In the genomic region with DNA sequence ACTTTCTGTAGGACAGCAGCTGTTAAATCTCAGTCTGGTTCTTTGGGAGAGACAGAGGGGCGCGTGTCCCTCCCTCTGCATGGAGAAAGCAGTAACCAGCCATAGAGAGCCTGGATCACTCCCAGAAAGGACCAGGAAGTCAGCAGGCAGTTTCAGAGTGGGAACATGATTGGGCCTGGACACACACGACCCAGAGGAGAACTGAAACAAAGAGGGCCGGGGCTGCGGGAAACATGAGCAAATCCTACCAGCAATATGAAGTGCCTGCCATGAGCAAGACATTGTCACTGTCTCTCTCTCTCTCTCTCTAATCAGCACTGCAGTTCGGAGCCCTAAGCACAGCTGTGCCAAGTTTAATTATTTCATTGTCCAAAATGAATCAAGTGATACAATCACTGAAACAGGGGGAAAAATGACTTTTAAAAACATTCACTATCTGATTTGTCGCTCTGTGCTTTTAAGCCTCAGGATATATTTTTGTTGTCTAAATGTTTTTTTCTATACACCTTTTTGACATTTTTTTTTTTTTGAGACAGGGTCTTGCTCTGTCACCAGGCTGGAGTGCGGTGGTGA, we compare ENCODE assay signal across 19 cellular contexts. TPM values are rescaled to one million over a fixed set of nuclear protein-coding genes. Genes with fewer than 3 reads are reported as not detected.
A peak's percentile ranks its signal among the peaks of the same experiment; 100 is the strongest.
DNase-seq lines count a peak whose midpoint lies in the region; ATAC-seq and TF ChIP-seq lines count a peak whose summit lies in the region.
"Had no signal": no experiment of that assay in that cellular context is flagged by ENCODE, and none has a peak within 500 bp of the region (broad histone marks: within the 10 kb centered on the region; RNA-seq: fewer than 3 reads in every experiment).

No MANE protein-coding gene starts in this region.

- no peak for ATAC-seq in stimulated activated naive CD8-positive, alpha-beta T cell treated with anti-CD3 and anti-CD28 coated beads, Interleukin-15, amount 100 ng/mL, for 72 hours
- ATAC-seq in upper lobe of right lung (peak; percentile 71), GM18520 (IDR thresholded peaks at IDR 0.05; ENCODE audit: unreplicated experiment) (no peak)
- no peak for ATAC-seq in stimulated activated naive B cell treated with anti-CD40 and anti-IgM and Interleukin-4, amounts not matched to agents 10 μg/mL and 1 μg/mL and 100 μg/mL, for 72 hours (replicated peaks)

- H3K27ac ChIP-seq in upper lobe of right lung = no peak overlapping the region
- H3K27ac ChIP-seq: WERI-Rb-1 had no signal

- no peak for TF ChIP-seq CTCF in epithelial cell of esophagus (IDR thresholded peaks at IDR 0.05; ENCODE audit: insufficient read depth, low read depth, low read length, missing control alignments)
- TF ChIP-seq CTCF in upper lobe of right lung (IDR thresholded peaks at IDR 0.05) = no peak

- no peak for DNase-seq in stimulated activated naive CD8-positive, alpha-beta T cell treated with anti-CD3 and anti-CD28 coated beads, Interleukin-15, amount 100 ng/mL, for 72 hours
- DNase-seq in epithelial cell of esophagus (ENCODE audit: low read depth) (peak; percentile 6), medulla oblongata (ENCODE audit: extremely low spot score) (peak; percentile 30), upper lobe of right lung (no peak), superior temporal gyrus (ENCODE audit: extremely low spot score) (no peak)
- no peak for DNase-seq in stimulated activated naive B cell treated with anti-CD40 and anti-IgM and Interleukin-4, amounts not matched to agents 10 μg/mL and 1 μg/mL and 100 μg/mL, for 72 hours
- DNase-seq: activated CD4-positive, alpha-beta memory T cell treated with anti-CD3 and anti-CD28 coated beads, Interleukin-2, amount 10 ng/mL, durations not matched to agents 7 days and 5 days; activated naive CD4-positive, alpha-beta T cell treated with anti-CD3 and anti-CD28 coated beads for 36 hours; activated T-cell treated with anti-CD3 and anti-CD28 coated beads, Interleukin-2, amount 50 U/mL, for 24 hours; hippocampal formation; kidney; NCI-H1105 treated with DMSO at 0.1 percent for 48 hours; NCI-H2107; NCI-H524; WERI-Rb-1 had no signal

- no peaks in the 10 kb centered on the region for H3K9me3 ChIP-seq in upper lobe of right lung

- H3K4me3 ChIP-seq in epithelial cell of esophagus (ENCODE audit: low read length) (no peak overlapping the region), upper lobe of right lung (no peak overlapping the region)

- no peaks in the 10 kb centered on the region for H3K36me3 Mint-ChIP-seq in stimulated activated naive CD8-positive, alpha-beta T cell treated with anti-CD3 and anti-CD28 coated beads, Interleukin-15, Interleukin-2, amounts not matched to agents 100 ng/mL and 50 ng/mL, for 24 hours (ENCODE audit: low read depth)
- H3K36me3 Mint-ChIP-seq in stimulated activated naive B cell treated with anti-CD40 and anti-IgM and Interleukin-4, amounts not matched to agents 10 μg/mL and 1 μg/mL and 100 μg/mL, for 72 hours = no peaks in the 10 kb centered on the region

- intact Hi-C loops in upper lobe of right lung (cut with DNase I) = no loop called here

- peaks cover 8% of the 10 kb centered on the region for H3K27me3 Mint-ChIP-seq in stimulated activated naive CD8-positive, alpha-beta T cell treated with anti-CD3 and anti-CD28 coated beads, Interleukin-15, Interleukin-2, amounts not matched to agents 100 ng/mL and 50 ng/mL, for 24 hours
- H3K27me3 Mint-ChIP-seq in stimulated activated naive CD8-positive, alpha-beta T cell treated with anti-CD3 and anti-CD28 coated beads, Interleukin-15, amount 100 ng/mL, for 72 hours = peaks cover 38% of the 10 kb centered on the region
- H3K27me3 Mint-ChIP-seq in stimulated activated naive B cell treated with anti-CD40 and anti-IgM and Interleukin-4, amounts not matched to agents 10 μg/mL and 1 μg/mL and 100 μg/mL, for 72 hours = peaks cover 20 to 32% of the 10 kb centered on the region in 2 donors

- H3K27ac Mint-ChIP-seq in stimulated activated naive CD8-positive, alpha-beta T cell treated with anti-CD3 and anti-CD28 coated beads, Interleukin-15, Interleukin-2, amounts not matched to agents 100 ng/mL and 50 ng/mL, for 24 hours = peak overlapping the region; percentile 29
- H3K27ac Mint-ChIP-seq in stimulated activated naive CD8-positive, alpha-beta T cell treated with anti-CD3 and anti-CD28 coated beads, Interleukin-15, amount 100 ng/mL, for 72 hours = no peak overlapping the region
- no peak overlapping the region for H3K27ac Mint-ChIP-seq in stimulated activated naive B cell treated with anti-CD40 and anti-IgM and Interleukin-4, amounts not matched to agents 10 μg/mL and 1 μg/mL and 100 μg/mL, for 72 hours
- H3K27ac Mint-ChIP-seq: activated CD4-positive, alpha-beta memory T cell treated with anti-CD3 and anti-CD28 coated beads, Interleukin-2, amount 10 ng/mL, durations not matched to agents 7 days and 5 days; activated naive CD4-positive, alpha-beta T cell treated with anti-CD3 and anti-CD28 coated beads for 36 hours; activated T-cell treated with anti-CD3 and anti-CD28 coated beads, Interleukin-2, amount 50 U/mL, for 24 hours; T-helper 1 cell treated with Interleukin-12 subunit alpha and Interleukin-12 subunit beta and Interleukin-4 antibody, amounts not matched to agents 30 μg/mL and 1 μg/mL, for 36 hours had no signal

- no peaks in the 10 kb centered on the region for H3K4me1 ChIP-seq in upper lobe of right lung

- H3K9me3 Mint-ChIP-seq in stimulated activated naive CD8-positive, alpha-beta T cell treated with anti-CD3 and anti-CD28 coated beads, Interleukin-15, Interleukin-2, amounts not matched to agents 100 ng/mL and 50 ng/mL, for 24 hours = no peaks in the 10 kb centered on the region
- H3K9me3 Mint-ChIP-seq in stimulated activated naive CD8-positive, alpha-beta T cell treated with anti-CD3 and anti-CD28 coated beads, Interleukin-15, amount 100 ng/mL, for 72 hours = no peaks in the 10 kb centered on the region
- no peaks in the 10 kb centered on the region for H3K9me3 Mint-ChIP-seq in stimulated activated naive B cell treated with anti-CD40 and anti-IgM and Interleukin-4, amounts not matched to agents 10 μg/mL and 1 μg/mL and 100 μg/mL, for 72 hours
- H3K9me3 Mint-ChIP-seq: activated CD4-positive, alpha-beta memory T cell treated with anti-CD3 and anti-CD28 coated beads, Interleukin-2, amount 10 ng/mL, durations not matched to agents 7 days and 5 days; activated naive CD4-positive, alpha-beta T cell treated with anti-CD3 and anti-CD28 coated beads for 36 hours; activated T-cell treated with anti-CD3 and anti-CD28 coated beads, Interleukin-2, amount 50 U/mL, for 24 hours; neural crest cell; T-helper 1 cell treated with Interleukin-12 subunit alpha and Interleukin-12 subunit beta and Interleukin-4 antibody, amounts not matched to agents 30 μg/mL and 1 μg/mL, for 36 hours had no signal

- H3K4me3 Mint-ChIP-seq in stimulated activated naive CD8-positive, alpha-beta T cell treated with anti-CD3 and anti-CD28 coated beads, Interleukin-15, Interleukin-2, amounts not matched to agents 100 ng/mL and 50 ng/mL, for 24 hours = no peak overlapping the region
- H3K4me3 Mint-ChIP-seq in stimulated activated naive CD8-positive, alpha-beta T cell treated with anti-CD3 and anti-CD28 coated beads, Interleukin-15, amount 100 ng/mL, for 72 hours = no peak overlapping the region
- H3K4me3 Mint-ChIP-seq in stimulated activated naive B cell treated with anti-CD40 and anti-IgM and Interleukin-4, amounts not matched to agents 10 μg/mL and 1 μg/mL and 100 μg/mL, for 72 hours = no peak overlapping the region
- H3K4me3 Mint-ChIP-seq: activated CD4-positive, alpha-beta memory T cell treated with anti-CD3 and anti-CD28 coated beads, Interleukin-2, amount 10 ng/mL, durations not matched to agents 7 days and 5 days; activated naive CD4-positive, alpha-beta T cell treated with anti-CD3 and anti-CD28 coated beads for 36 hours; activated T-cell treated with anti-CD3 and anti-CD28 coated beads, Interleukin-2, amount 50 U/mL, for 24 hours; neural crest cell; T-helper 1 cell treated with Interleukin-12 subunit alpha and Interleukin-12 subunit beta and Interleukin-4 antibody, amounts not matched to agents 30 μg/mL and 1 μg/mL, for 36 hours had no signal

- no peaks in the 10 kb centered on the region for H3K27me3 ChIP-seq in upper lobe of right lung

- no peaks in the 10 kb centered on the region for H3K36me3 ChIP-seq in upper lobe of right lung
- H3K36me3 ChIP-seq: WERI-Rb-1 had no signal

- H3K4me1 Mint-ChIP-seq in stimulated activated naive CD8-positive, alpha-beta T cell treated with anti-CD3 and anti-CD28 coated beads, Interleukin-15, Interleukin-2, amounts not matched to agents 100 ng/mL and 50 ng/mL, for 24 hours (ENCODE audit: low read depth) = no peaks in the 10 kb centered on the region
- no peaks in the 10 kb centered on the region for H3K4me1 Mint-ChIP-seq in stimulated activated naive CD8-positive, alpha-beta T cell treated with anti-CD3 and anti-CD28 coated beads, Interleukin-15, amount 100 ng/mL, for 72 hours
- H3K4me1 Mint-ChIP-seq in stimulated activated naive B cell treated with anti-CD40 and anti-IgM and Interleukin-4, amounts not matched to agents 10 μg/mL and 1 μg/mL and 100 μg/mL, for 72 hours = no peaks in the 10 kb centered on the region
- H3K4me1 Mint-ChIP-seq: activated CD4-positive, alpha-beta memory T cell treated with anti-CD3 and anti-CD28 coated beads, Interleukin-2, amount 10 ng/mL, durations not matched to agents 7 days and 5 days; neural crest cell had no signal

RNA-seq across cellular contexts. Expression of a gene that starts 17.6 kb away (rescaled TPM):
- not detected for total RNA-seq in upper lobe of right lung
- total RNA-seq: activated CD4-positive, alpha-beta memory T cell treated with anti-CD3 and anti-CD28 coated beads, Interleukin-2, amount 10 ng/mL, durations not matched to agents 7 days and 5 days; activated naive CD4-positive, alpha-beta T cell treated with anti-CD3 and anti-CD28 coated beads for 36 hours; neural crest cell had no signal

RNA-seq across cellular contexts. Expression of a gene that starts 29.8 kb away (rescaled TPM):
- 95.1 TPM for total RNA-seq in upper lobe of right lung

Comparison
In these comparisons a context has a peak if more than half of its experiments do, and no peak if none do; other contexts are left out.
1. DNase-seq: peak in epithelial cell of esophagus (single experiment) and medulla oblongata (single experiment); none in stimulated activated naive CD8-positive, alpha-beta T cell treated with anti-CD3 and anti-CD28 coated beads, Interleukin-15, amount 100 ng/mL, for 72 hours (0 of 2), upper lobe of right lung (single experiment), superior temporal gyrus (single experiment) and stimulated activated naive B cell treated with anti-CD40 and anti-IgM and Interleukin-4, amounts not matched to agents 10 μg/mL and 1 μg/mL and 100 μg/mL, for 72 hours (single experiment).